20 cellular contexts compared by ENCODE assay signal in the genomic region with DNA sequence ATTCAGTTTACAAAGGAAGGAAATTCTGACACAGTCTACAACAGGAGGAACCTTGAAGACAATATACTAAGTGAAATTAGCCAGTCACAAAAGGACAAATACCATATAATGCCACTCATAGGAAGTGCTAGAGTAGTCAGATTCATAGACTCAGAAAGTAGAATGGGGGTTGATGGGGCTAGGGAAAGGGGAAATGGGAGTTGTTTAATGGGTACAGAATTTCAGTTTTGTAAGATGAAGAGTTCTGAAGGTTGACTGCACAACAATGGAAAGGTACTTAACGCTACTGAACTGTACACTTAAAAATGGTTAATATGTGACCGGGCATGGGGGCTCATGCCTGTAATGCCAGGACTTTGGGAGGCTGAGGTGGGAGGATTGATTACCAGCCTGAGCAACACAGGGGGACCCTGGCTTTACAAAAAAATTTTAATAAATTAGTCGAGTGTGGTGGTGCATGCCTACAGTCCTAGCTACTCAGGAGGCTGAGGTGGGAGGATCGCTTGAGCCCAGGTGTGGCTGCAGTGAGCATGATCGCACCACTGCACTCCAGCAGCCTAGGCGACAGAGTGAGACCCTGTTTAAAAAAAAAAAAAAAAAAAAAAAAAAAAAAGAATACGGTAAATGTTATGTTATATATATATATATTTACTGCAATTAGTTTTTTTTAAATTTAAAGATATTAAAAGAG. TPM values are rescaled to one million over a fixed set of nuclear protein-coding genes. Genes with fewer than 3 reads are reported as not detected.
A peak's percentile ranks its signal among the peaks of the same experiment; 100 is the strongest.
DNase-seq lines count a peak whose midpoint lies in the region; ATAC-seq, FAIRE-seq and TF ChIP-seq lines count a peak whose summit lies in the region.
"Had no signal": no experiment of that assay in that cellular context is flagged by ENCODE, and none has a peak within 500 bp of the region (broad histone marks: within the 10 kb centered on the region; RNA-seq: fewer than 3 reads in every experiment).

No MANE protein-coding gene starts in this region.

- H3K4me2 ChIP-seq in mesendoderm (ENCODE audit: low read length) = no peak overlapping the region
- H3K4me2 ChIP-seq: KMS-11, SK-N-SH had no signal

- no peak overlapping the region for H4K8ac ChIP-seq in mesendoderm (ENCODE audit: low read depth, low read length)

- no peak overlapping the region for H2BK15ac ChIP-seq in mesendoderm (replicated peaks; ENCODE audit: low read depth)

- no peak overlapping the region for H3K4me3 ChIP-seq in mesendoderm (ENCODE audit: low read length)
- no peak overlapping the region for H3K4me3 ChIP-seq in left lung
- H3K4me3 ChIP-seq: colonic mucosa had no signal

- H3K79me1 ChIP-seq in mesendoderm (ENCODE audit: low read length) = no peaks in the 10 kb centered on the region

- no peak for TF ChIP-seq POLR2A in GM12891 (IDR thresholded peaks at IDR 0.05; ENCODE audit: low read depth, low read length)

- H3K27me3 ChIP-seq in mesendoderm (ENCODE audit: insufficient read depth, low read length, poor library complexity) = no peaks in the 10 kb centered on the region
- H3K27me3 ChIP-seq in left lung = peaks cover 0 to 9% of the 10 kb centered on the region in 2 donors
- H3K27me3 ChIP-seq: colonic mucosa had no signal

- no peak overlapping the region for H3K18ac ChIP-seq in mesendoderm (ENCODE audit: low read length)

- no peak overlapping the region for H3K23ac ChIP-seq in mesendoderm (ENCODE audit: low read length)

- WGBS in mesendoderm (ENCODE audit: extremely low coverage, insufficient coverage, low lambda C conversion rate) = no CpG with 5 or more reads among the region's 7 CpGs

- peak; percentile 55 for ATAC-seq in GM19463 (IDR thresholded peaks at IDR 0.05; ENCODE audit: unreplicated experiment)
- peak; percentile 58 for ATAC-seq in HG02759 (IDR thresholded peaks at IDR 0.05; ENCODE audit: unreplicated experiment)
- ATAC-seq in HG03571 (IDR thresholded peaks at IDR 0.05; ENCODE audit: unreplicated experiment) = peak; percentile 71
- no peak for ATAC-seq in left lung
- ATAC-seq: esophagus mucosa had no signal

- H3K27ac ChIP-seq in mesendoderm (ENCODE audit: low read depth, low read length) = no peak overlapping the region
- H3K27ac ChIP-seq in left lung = no peak overlapping the region
- H3K27ac ChIP-seq: colonic mucosa, KMS-11, VCaP had no signal

- DNase-seq in GM12891 (ENCODE audit: insufficient read length, low spot score) (no peak), mesendoderm (no peak), anterior cingulate cortex (lab: John Stamatoyannopoulos, UW) (no peak), left lung (no peak), NCI-H2081 treated with DMSO at 0.1 percent for 48 hours (lab: John Stamatoyannopoulos, UW) (no peak)
- DNase-seq: colonic mucosa, NCI-H1417 treated with DMSO at 0.1 percent for 48 hours, OCI-M1, SK-N-SH had no signal

- H3K56ac ChIP-seq in mesendoderm (ENCODE audit: low read length) = no peak overlapping the region

- no peak overlapping the region for H3K9ac ChIP-seq in mesendoderm (ENCODE audit: low read length)
- H3K9ac ChIP-seq: KMS-11, SK-N-SH had no signal

- peak; percentile 90 for FAIRE-seq in GM12891 (lab: Jason Lieb, UNC)
- FAIRE-seq: small intestine had no signal

- no peak overlapping the region for H3K4ac ChIP-seq in mesendoderm (ENCODE audit: low read depth, low read length)

- H3K36me3 ChIP-seq in mesendoderm (ENCODE audit: control insufficient read depth, insufficient read depth, low read length) (no peaks in the 10 kb centered on the region), left lung (no peaks in the 10 kb centered on the region)
- H3K36me3 ChIP-seq: colonic mucosa had no signal

- H3K79me2 ChIP-seq in mesendoderm (ENCODE audit: control insufficient read depth, insufficient read depth, low read length) = no peaks in the 10 kb centered on the region

- H2BK120ac ChIP-seq in mesendoderm (ENCODE audit: low read depth, low read length) = no peak overlapping the region

- H3K4me1 ChIP-seq in mesendoderm (ENCODE audit: control insufficient read depth, low read depth, low read length) (no peaks in the 10 kb centered on the region), left lung (no peaks in the 10 kb centered on the region)
- H3K4me1 ChIP-seq: colonic mucosa had no signal

- intact Hi-C loops in left lung (cut with DNase I) = no loop called here

- no peak for TF ChIP-seq CTCF in left lung (IDR thresholded peaks at IDR 0.05)

- H2AK5ac ChIP-seq in mesendoderm (ENCODE audit: low read length) = no peak overlapping the region

- H2BK5ac ChIP-seq in mesendoderm (ENCODE audit: low read length) = no peak overlapping the region

- no peaks in the 10 kb centered on the region for H3K9me3 ChIP-seq in left lung
- H3K9me3 ChIP-seq: colonic mucosa, SK-N-SH had no signal

- no peak overlapping the region for H4K5ac ChIP-seq in mesendoderm (ENCODE audit: low read length)

TF ChIP-seq in GM12891, 5 proteins besides CTCF, POLR2A, EP300 and RAD21:
- TF ChIP-seq SPI1 (IDR thresholded peaks at IDR 0.05; ENCODE audit: low read depth, low read length) (peak; percentile 89), TAF1 (IDR thresholded peaks at IDR 0.05; ENCODE audit: low read depth, low read length) (no peak)
TF ChIP-seq in GM12891: peak in this region for 1.

RNA-seq across cellular contexts. Expression of a gene that starts 45.0 kb away (rescaled TPM):
- not detected for polyA plus RNA-seq in GM12891 (2012; ENCODE audit: low read depth, missing spikeins)
- polyA plus RNA-seq in mesendoderm (2013, experiment 1 of 2) = 0.34 TPM
- polyA plus RNA-seq in mesendoderm (2013, experiment 2 of 2) = 0.39 TPM
- not detected for total RNA-seq in left lung
- total RNA-seq: A673; activated CD8-positive, alpha-beta memory T cell treated with anti-CD3 and anti-CD28 coated beads for 36 hours; G401; osteoblast had no signal
- polyA plus RNA-seq: SK-N-SH had no signal
